Comparison of ENCODE assay signal across 10 cellular contexts in the genomic region with DNA sequence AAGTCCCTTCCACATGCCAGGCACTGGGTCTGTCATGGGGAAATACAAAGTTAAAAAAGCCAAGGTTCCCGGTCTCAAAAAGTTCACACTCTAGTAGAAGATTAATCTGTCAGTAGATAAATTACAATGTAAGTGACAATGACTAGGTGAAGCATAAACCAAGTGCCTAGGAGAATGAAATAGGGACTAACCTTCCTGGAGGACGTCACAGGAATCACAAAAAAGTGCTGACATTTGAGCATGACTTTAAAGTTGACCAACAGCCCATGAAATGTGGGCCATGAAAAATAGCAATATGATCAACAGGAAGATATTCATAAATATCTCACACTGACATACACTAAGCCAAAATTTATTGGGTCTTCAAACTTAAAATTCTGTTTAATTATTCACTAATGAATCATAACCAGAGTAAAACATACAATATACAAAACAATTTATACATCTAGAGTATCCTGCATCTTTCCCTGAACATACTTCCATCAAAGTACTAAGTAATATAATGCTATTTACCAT. TPM values are rescaled to one million over a fixed set of nuclear protein-coding genes. Genes with fewer than 3 reads are reported as not detected.
DNase-seq lines count a peak whose midpoint lies in the region; ATAC-seq and TF ChIP-seq lines count a peak whose summit lies in the region.
"Had no signal": no experiment of that assay in that cellular context is flagged by ENCODE, and none has a peak within 500 bp of the region (broad histone marks: within the 10 kb centered on the region; RNA-seq: fewer than 3 reads in every experiment).

No MANE protein-coding gene starts in this region.

- no peak overlapping the region for H4K8ac ChIP-seq in mesenchymal stem cell (ENCODE audit: low read length)

- no peak for TF ChIP-seq CTCF in activated CD8-positive, alpha-beta T cell treated with anti-CD3 and anti-CD28 coated beads for 36 hours (IDR thresholded peaks at IDR 0.05)
- TF ChIP-seq CTCF in GM20000 (IDR thresholded peaks at IDR 0.05; ENCODE audit: extremely low read depth, missing control alignments) (no peak), left ventricle myocardium inferior (IDR thresholded peaks at IDR 0.05; ENCODE audit: borderline replicate concordance) (no peak)

- no peaks in the 10 kb centered on the region for H3K9me3 Mint-ChIP-seq in activated CD8-positive, alpha-beta T cell treated with anti-CD3 and anti-CD28 coated beads for 36 hours
- H3K9me3 Mint-ChIP-seq: brain had no signal

- H3K4me3 ChIP-seq in mesenchymal stem cell (ENCODE audit: insufficient read depth in 1 of 2, low read depth in 1 of 2, low read length in 2 of 2) (no peak overlapping the region), left ventricle myocardium inferior (no peak overlapping the region)

- H3K4me3 Mint-ChIP-seq in activated CD8-positive, alpha-beta T cell treated with anti-CD3 and anti-CD28 coated beads for 36 hours, result no peak overlapping the region
- H3K4me3 Mint-ChIP-seq: brain had no signal

- no peak overlapping the region for H2BK120ac ChIP-seq in mesenchymal stem cell (ENCODE audit: low read depth, low read length)

- ATAC-seq in GM21423 (IDR thresholded peaks at IDR 0.05; ENCODE audit: unreplicated experiment), result peak; percentile 57
- ATAC-seq in activated CD8-positive, alpha-beta T cell treated with anti-CD3 and anti-CD28 coated beads for 36 hours, result no peak

- H3K9me3 ChIP-seq in mesenchymal stem cell (ENCODE audit: control insufficient read depth, low read length) (no peaks in the 10 kb centered on the region), left ventricle myocardium inferior (replicated peaks) (no peaks in the 10 kb centered on the region)

- no peak overlapping the region for H2AK5ac ChIP-seq in mesenchymal stem cell (ENCODE audit: low read length, severe bottlenecking)

- H3K36me3 ChIP-seq in mesenchymal stem cell (ENCODE audit: control insufficient read depth in 1 of 2, insufficient read depth in 2 of 2, low read depth in 1 of 2, low read length in 2 of 2) (peaks cover 3 to 98% of the 10 kb centered on the region in 2 experiments), left ventricle myocardium inferior (peaks cover 93% of the 10 kb centered on the region)

- H3K4me1 Mint-ChIP-seq in activated CD8-positive, alpha-beta T cell treated with anti-CD3 and anti-CD28 coated beads for 36 hours (ENCODE audit: low read depth), result peaks cover 20% of the 10 kb centered on the region
- H3K4me1 Mint-ChIP-seq: brain had no signal

- H3K9ac ChIP-seq in mesenchymal stem cell (ENCODE audit: low read length), result no peak overlapping the region

- H3K27me3 ChIP-seq in mesenchymal stem cell (ENCODE audit: control insufficient read depth in 1 of 2, insufficient read depth in 1 of 2, low read length in 2 of 2) (no peaks in the 10 kb centered on the region), left ventricle myocardium inferior (ENCODE audit: low read depth) (no peaks in the 10 kb centered on the region)

- no peak overlapping the region for H4K91ac ChIP-seq in mesenchymal stem cell (ENCODE audit: low read length)

- H3K27ac Mint-ChIP-seq in activated CD8-positive, alpha-beta T cell treated with anti-CD3 and anti-CD28 coated beads for 36 hours, result peak overlapping the region; percentile 65
- H3K27ac Mint-ChIP-seq: brain had no signal

- no peak overlapping the region for H3K23ac ChIP-seq in mesenchymal stem cell (ENCODE audit: low read length in 2 of 2)

- peaks cover 32% of the 10 kb centered on the region for H3K36me3 Mint-ChIP-seq in activated CD8-positive, alpha-beta T cell treated with anti-CD3 and anti-CD28 coated beads for 36 hours (ENCODE audit: low read depth)

- peaks cover 5% of the 10 kb centered on the region for H3K79me1 ChIP-seq in mesenchymal stem cell (replicated peaks; ENCODE audit: low read length, poor library complexity, severe bottlenecking)

- intact Hi-C loops in activated CD8-positive, alpha-beta T cell treated with anti-CD3 and anti-CD28 coated beads for 36 hours (cut with micrococcal nuclease), result no loop called here
- intact Hi-C loops in left ventricle myocardium inferior (cut with micrococcal nuclease), result loop anchor here (10.0 kb wide), 1 partner anchor 91 kb away; the partner anchor contains the start of gene SECISBP2L

- H3K14ac ChIP-seq in mesenchymal stem cell (ENCODE audit: low read length in 2 of 2), result no peak overlapping the region

- CTCF ChIA-PET in activated CD8-positive, alpha-beta T cell treated with anti-CD3 and anti-CD28 coated beads for 36 hours (lab: Charles Lee), result no interaction called here

- H2BK5ac ChIP-seq in mesenchymal stem cell (ENCODE audit: low read depth, low read length, poor library complexity, severe bottlenecking), result no peak overlapping the region

- H3K27me3 Mint-ChIP-seq in activated CD8-positive, alpha-beta T cell treated with anti-CD3 and anti-CD28 coated beads for 36 hours, result no peaks in the 10 kb centered on the region
- H3K27me3 Mint-ChIP-seq: brain had no signal

- H2BK12ac ChIP-seq in mesenchymal stem cell (ENCODE audit: low read length in 2 of 2), result no peak overlapping the region

- no peak overlapping the region for H2AFZ ChIP-seq in mesenchymal stem cell (ENCODE audit: low read depth, low read length)

- POLR2A ChIA-PET in activated CD8-positive, alpha-beta T cell treated with anti-CD3 and anti-CD28 coated beads for 36 hours (lab: Charles Lee), result no interaction called here

- DNase-seq in EL (peak; percentile 39), mesenchymal stem cell (no peak), GM20000 (ENCODE audit: low spot score) (no peak), left ventricle myocardium inferior (no peak)
- DNase-seq in activated CD8-positive, alpha-beta T cell treated with anti-CD3 and anti-CD28 coated beads for 36 hours, result no peak
- DNase-seq in activated CD4-positive, alpha-beta T cell treated with anti-CD3 and anti-CD28 coated beads, Interleukin-2, amount 50 U/mL, for 1 hour, result no peak
- DNase-seq: NCI-H2029; stimulated activated CD4-positive, alpha-beta T cell treated with anti-CD3 and anti-CD28 coated beads, Interleukin-4, amount 100 ng/mL, for 4 hours had no signal

- peaks cover 3% of the 10 kb centered on the region for H3K4me1 ChIP-seq in mesenchymal stem cell (ENCODE audit: control insufficient read depth, insufficient read depth, low read depth, low read length)
- H3K4me1 ChIP-seq in left ventricle myocardium inferior, result peaks cover 11% of the 10 kb centered on the region

- no peak overlapping the region for H2BK15ac ChIP-seq in mesenchymal stem cell (ENCODE audit: low read depth, poor library complexity, severe bottlenecking)

- 55% methylated on average over 1 of the region's 2 CpGs for WGBS in mesenchymal stem cell

- H3K18ac ChIP-seq in mesenchymal stem cell (ENCODE audit: low read depth in 1 of 2, low read length in 2 of 2), result no peak overlapping the region

- H3K4me2 ChIP-seq in mesenchymal stem cell (ENCODE audit: low read length, poor library complexity, severe bottlenecking), result peak overlapping the region; percentile 29

- H3K4ac ChIP-seq in mesenchymal stem cell (ENCODE audit: low read depth in 1 of 2, low read length in 2 of 2), result no peak overlapping the region

- H3K27ac ChIP-seq in mesenchymal stem cell (ENCODE audit: low read length, poor library complexity, severe bottlenecking) (peak overlapping the region; percentile 58), left ventricle myocardium inferior (replicated peaks) (no peak overlapping the region)

RNA-seq across cellular contexts. Expression of gene COPS2, which starts 20.0 kb away (rescaled TPM):
- total RNA-seq in activated CD8-positive, alpha-beta T cell treated with anti-CD3 and anti-CD28 coated beads for 36 hours, result 10 to 100 TPM; 85.0 to 85.8 TPM
- polyA plus RNA-seq in mesenchymal stem cell (2013, experiment 1 of 2), result 80.4 TPM
- polyA plus RNA-seq in mesenchymal stem cell (2013, experiment 2 of 2), result 80.9 TPM
- 79.5 TPM for total RNA-seq in left ventricle myocardium inferior

RNA-seq across cellular contexts. Expression of gene GALK2, which starts 34.6 kb away (rescaled TPM):
- total RNA-seq in activated CD8-positive, alpha-beta T cell treated with anti-CD3 and anti-CD28 coated beads for 36 hours, result 10 to 100 TPM; 26.8 to 27.5 TPM
- 20.0 TPM for polyA plus RNA-seq in mesenchymal stem cell (2013, experiment 1 of 2)
- 19.0 TPM for polyA plus RNA-seq in mesenchymal stem cell (2013, experiment 2 of 2)
- total RNA-seq in left ventricle myocardium inferior, result 39.3 TPM
